ENCODE assay signal across 1 cellular context in genomic region chr17:49861150-49861884, GRCh38.
TF ChIP-seq lines count a peak whose summit lies in the region.

No MANE protein-coding gene starts in this region.

TF ChIP-seq in K562, 482 proteins besides CTCF, POLR2A, EP300 and RAD21 (continued from another document and continues in another):
- TF ChIP-seq ZBTB40 (IDR thresholded peaks at IDR 0.05) (no peak), ZBTB40 (CRISPR knock-in tag; IDR thresholded peaks at IDR 0.05) (no peak), SIN3A (IDR thresholded peaks at IDR 0.05; ENCODE audit: borderline replicate concordance in 2 of 2, control insufficient read depth in 1 of 2, low read depth in 2 of 2, low read length in 2 of 2) (no peak), ZNF586 (CRISPR knock-in tag; conservative IDR thresholded peaks at IDR 0.05) (no peak), ZNF740 (CRISPR knock-in tag; IDR thresholded peaks at IDR 0.05) (peak; percentile 100), ZNF740 (tag; IDR thresholded peaks at IDR 0.05) (peak in 1 of 2 experiments; percentile 99; a peak in 2 of 4 replicates), ZNF124 (CRISPR knock-in tag; IDR thresholded peaks at IDR 0.05) (no peak), ZNF121 (CRISPR knock-in tag; conservative IDR thresholded peaks at IDR 0.05) (no peak), PRPF4 (IDR thresholded peaks at IDR 0.05; ENCODE audit: insufficient read depth, low read depth, low read length, poor library complexity, severe bottlenecking) (no peak), MXD1 (CRISPR knock-in tag; IDR thresholded peaks at IDR 0.05; ENCODE audit: borderline replicate concordance, poor library complexity, severe bottlenecking) (no peak), ZNF212 (CRISPR knock-in tag; IDR thresholded peaks at IDR 0.05) (no peak), ZNF398 (CRISPR knock-in tag; IDR thresholded peaks at IDR 0.05) (no peak), SMARCA5 (IDR thresholded peaks at IDR 0.05) (no peak), ETS1 (conservative IDR thresholded peaks at IDR 0.05; ENCODE audit: control insufficient read depth, low read depth, low read length) (no peak; the same call in 1 of the 2 replicates), ZNF668 (CRISPR knock-in tag; IDR thresholded peaks at IDR 0.05) (no peak), CBFA2T2 (conservative IDR thresholded peaks at IDR 0.05) (no peak), ZFP1 (CRISPR knock-in tag; IDR thresholded peaks at IDR 0.05) (no peak), ZNF12 (CRISPR knock-in tag; IDR thresholded peaks at IDR 0.05) (no peak), MAZ (CRISPR knock-in tag; conservative IDR thresholded peaks at IDR 0.05 in 1 of 2, IDR thresholded peaks at IDR 0.05 in 1 of 2) (peak in 1 of 2 experiments; percentile 64; a peak in 3 of 4 replicates), KDM2B (CRISPR knock-in tag; IDR thresholded peaks at IDR 0.05) (no peak), DPF2 (IDR thresholded peaks at IDR 0.05) (no peak), FUS (optimal IDR thresholded peaks at IDR 0.05; ENCODE audit: low read depth, low read length) (no peak), ZBTB26 (CRISPR knock-in tag; IDR thresholded peaks at IDR 0.05) (0 out of 2 replicates have a peak, but pooled peaks have one; percentile 13), ATF7 (IDR thresholded peaks at IDR 0.05) (0 out of 2 replicates have a peak, but pooled peaks have one; percentile 15), MXI1 (IDR thresholded peaks at IDR 0.05; ENCODE audit: low read depth, low read length) (no peak), ADNP (tag; IDR thresholded peaks at IDR 0.05) (no peak), TEAD2 (tag; IDR thresholded peaks at IDR 0.05) (no peak), ZNF780A (CRISPR knock-in tag; IDR thresholded peaks at IDR 0.05) (no peak), ZBTB7A (IDR thresholded peaks at IDR 0.05; ENCODE audit: borderline replicate concordance, control insufficient read depth, low read depth, low read length) (peak; percentile 58; the same call in 1 of the 2 replicates), TFAM (CRISPR knock-in tag; conservative IDR thresholded peaks at IDR 0.05) (no peak), RBM14 (IDR thresholded peaks at IDR 0.05; ENCODE audit: borderline replicate concordance, insufficient read depth, low read depth, low read length) (no peak), ZBTB8A (IDR thresholded peaks at IDR 0.05; ENCODE audit: partially characterized antibody) (no peak), ARID2 (IDR thresholded peaks at IDR 0.05) (peak; percentile 97), KLF6 (CRISPR knock-in tag; IDR thresholded peaks at IDR 0.05; ENCODE audit: borderline replicate concordance) (no peak), MBD2 (IDR thresholded peaks at IDR 0.05; ENCODE audit: borderline replicate concordance, low read depth) (no peak), PREB (CRISPR knock-in tag; IDR thresholded peaks at IDR 0.05) (no peak), TFAP4 (CRISPR knock-in tag; IDR thresholded peaks at IDR 0.05; ENCODE audit: borderline replicate concordance) (peak; percentile 60; the same call in 1 of the 2 replicates), ZNF316 (IDR thresholded peaks at IDR 0.05) (no peak), DEAF1 (CRISPR knock-in tag; IDR thresholded peaks at IDR 0.05) (peak; percentile 96), ZNF280B (CRISPR knock-in tag; IDR thresholded peaks at IDR 0.05) (no peak)
